1 cellular context compared by ENCODE assay signal in genomic region chr1:40449684-40450490, GRCh38.
TF ChIP-seq lines count a peak whose summit lies in the region.

Gene ZFP69B, plus strand, starts transcription at chr1:40450476. Its CDS starts 486 bp downstream, at chr1:40450962.

TF ChIP-seq in K562, 482 proteins besides CTCF, POLR2A, EP300 and RAD21 (continued from another document and continues in another):
- TF ChIP-seq MITF (IDR thresholded peaks at IDR 0.05) (peak; percentile 61), NONO (IDR thresholded peaks at IDR 0.05; ENCODE audit: low read depth in 2 of 2, low read length in 1 of 2) (peak; percentile 56 to 77), ZNF431 (CRISPR knock-in tag; IDR thresholded peaks at IDR 0.05) (peak; percentile 15; the same call in 1 of the 2 replicates), JUND (IDR thresholded peaks at IDR 0.05; ENCODE audit: borderline replicate concordance, low read depth, low read length) (peak; percentile 25; the same call in 1 of the 2 replicates), JUND (tag; IDR thresholded peaks at IDR 0.05; ENCODE audit: borderline replicate concordance, low read depth, low read length) (no peak), IRF2 (CRISPR knock-in tag; IDR thresholded peaks at IDR 0.05) (no peak), GATAD2B (IDR thresholded peaks at IDR 0.05; ENCODE audit: borderline replicate concordance) (peak; percentile 75; the same call in 1 of the 2 replicates), HNRNPK (IDR thresholded peaks at IDR 0.05; ENCODE audit: low read depth, low read length, poor library complexity, severe bottlenecking) (no peak), PHF8 (IDR thresholded peaks at IDR 0.05; ENCODE audit: borderline replicate concordance, low read length) (peak; percentile 84; the same call in 1 of the 2 replicates), POLR2H (tag; IDR thresholded peaks at IDR 0.05; ENCODE audit: low read depth) (0 out of 2 replicates have a peak, but pooled peaks have one; percentile 51), TAF1 (IDR thresholded peaks at IDR 0.05; ENCODE audit: control insufficient read depth, extremely low read depth, insufficient read depth, low read length, severe bottlenecking) (peak; percentile 73), CBX5 (IDR thresholded peaks at IDR 0.05; ENCODE audit: borderline replicate concordance, low read depth) (0 out of 2 replicates have a peak, but pooled peaks have one; percentile 22), BRD9 (IDR thresholded peaks at IDR 0.05; ENCODE audit: low read depth, partially characterized antibody) (peak; percentile 14), MCM3 (IDR thresholded peaks at IDR 0.05) (no peak), HDAC1 (IDR thresholded peaks at IDR 0.05) (peak; percentile 44 to 70; a peak in 2 of 4 replicates), ZBTB26 (CRISPR knock-in tag; IDR thresholded peaks at IDR 0.05) (no peak), FIP1L1 (IDR thresholded peaks at IDR 0.05; ENCODE audit: low read depth, low read length, poor library complexity, severe bottlenecking) (peak; percentile 63), KLF13 (tag; IDR thresholded peaks at IDR 0.05; ENCODE audit: borderline replicate concordance, low read depth) (peak; percentile 50; the same call in 1 of the 2 replicates), ZFX (CRISPR knock-in tag; IDR thresholded peaks at IDR 0.05) (peak; percentile 80), KDM2B (CRISPR knock-in tag; IDR thresholded peaks at IDR 0.05) (no peak), CAMTA2 (CRISPR knock-in tag; conservative IDR thresholded peaks at IDR 0.05) (0 out of 2 replicates have a peak, but pooled peaks have one; percentile 15), NFXL1 (CRISPR knock-in tag; IDR thresholded peaks at IDR 0.05) (no peak), ATF7 (IDR thresholded peaks at IDR 0.05) (peak; percentile 70), MAZ (CRISPR knock-in tag; conservative IDR thresholded peaks at IDR 0.05 in 1 of 2, IDR thresholded peaks at IDR 0.05 in 1 of 2) (peak; percentile 89 to 90), ZNF143 (CRISPR knock-in tag; IDR thresholded peaks at IDR 0.05) (peak; percentile 71), SNRNP70 (optimal IDR thresholded peaks at IDR 0.05; ENCODE audit: low read depth, low read length) (no peak), MIER1 (IDR thresholded peaks at IDR 0.05; ENCODE audit: low read depth) (no peak), CHD2 (IDR thresholded peaks at IDR 0.05; ENCODE audit: low read depth, low read length) (0 out of 2 replicates have a peak, but pooled peaks have one; percentile 20), VEZF1 (CRISPR knock-in tag; IDR thresholded peaks at IDR 0.05) (peak; percentile 88), ESRRB (CRISPR knock-in tag; IDR thresholded peaks at IDR 0.05; ENCODE audit: borderline replicate concordance) (no peak), ZKSCAN1 (IDR thresholded peaks at IDR 0.05; ENCODE audit: low read depth, low read length) (no peak), EHMT2 (IDR thresholded peaks at IDR 0.05) (no peak), TEAD1 (CRISPR knock-in tag; IDR thresholded peaks at IDR 0.05) (peak in 1 of 2 experiments; percentile 90; a peak in 2 of 4 replicates), CTBP1 (IDR thresholded peaks at IDR 0.05; ENCODE audit: borderline replicate concordance) (peak; percentile 98), ZNF324 (CRISPR knock-in tag; IDR thresholded peaks at IDR 0.05) (no peak), MYC (IDR thresholded peaks at IDR 0.05; ENCODE audit: low read depth, low read length) (peak; percentile 80), MYC (CRISPR knock-in tag; IDR thresholded peaks at IDR 0.05; ENCODE audit: borderline replicate concordance, low read depth) (no peak), TEAD4 (IDR thresholded peaks at IDR 0.05; ENCODE audit: low read length) (no peak), TEAD4 (CRISPR knock-in tag; IDR thresholded peaks at IDR 0.05; ENCODE audit: borderline replicate concordance) (0 out of 2 replicates have a peak, but pooled peaks have one; percentile 39), YY1 (IDR thresholded peaks at IDR 0.05; ENCODE audit: borderline replicate concordance in 1 of 3, control insufficient read depth in 1 of 3, extremely low read depth in 1 of 3, insufficient read depth in 3 of 3, insufficient read length in 1 of 3, insufficient replicate concordance in 2 of 3, low read depth in 1 of 3, low read length in 2 of 3) (peak in 2 of 3 experiments; percentile 59 to 76), NRF1 (conservative IDR thresholded peaks at IDR 0.05 in 1 of 2, IDR thresholded peaks at IDR 0.05 in 1 of 2) (peak; percentile 98 to 99), ETS1 (conservative IDR thresholded peaks at IDR 0.05; ENCODE audit: control insufficient read depth, low read depth, low read length) (peak; percentile 67), IFI16 (CRISPR knock-in tag; IDR thresholded peaks at IDR 0.05) (no peak), GABPB1 (CRISPR knock-in tag; IDR thresholded peaks at IDR 0.05) (peak; percentile 61), MBD2 (IDR thresholded peaks at IDR 0.05; ENCODE audit: borderline replicate concordance, low read depth) (peak; percentile 62; the same call in 1 of the 2 replicates), PTBP1 (IDR thresholded peaks at IDR 0.05; ENCODE audit: low read depth, low read length) (no peak), ELF2 (CRISPR knock-in tag; IDR thresholded peaks at IDR 0.05) (0 out of 2 replicates have a peak, but pooled peaks have one; percentile 52), HDAC8 (tag; IDR thresholded peaks at IDR 0.05) (peak; percentile 57; the same call in 1 of the 2 replicates), POLR2AphosphoS5 (IDR thresholded peaks at IDR 0.05; ENCODE audit: control insufficient read depth, insufficient read depth, low read depth, low read length) (peak; percentile 80), FOXA3 (CRISPR knock-in tag; conservative IDR thresholded peaks at IDR 0.05 in 1 of 2, IDR thresholded peaks at IDR 0.05 in 1 of 2) (peak in 1 of 2 experiments; percentile 70; a peak in 2 of 4 replicates), SUPT5H (IDR thresholded peaks at IDR 0.05) (peak; percentile 81; the same call in 1 of the 2 replicates), KDM5B (IDR thresholded peaks at IDR 0.05; ENCODE audit: insufficient replicate concordance, low read depth, low read length) (peak; percentile 79)
- TF ChIP-seq, protein P1, sequence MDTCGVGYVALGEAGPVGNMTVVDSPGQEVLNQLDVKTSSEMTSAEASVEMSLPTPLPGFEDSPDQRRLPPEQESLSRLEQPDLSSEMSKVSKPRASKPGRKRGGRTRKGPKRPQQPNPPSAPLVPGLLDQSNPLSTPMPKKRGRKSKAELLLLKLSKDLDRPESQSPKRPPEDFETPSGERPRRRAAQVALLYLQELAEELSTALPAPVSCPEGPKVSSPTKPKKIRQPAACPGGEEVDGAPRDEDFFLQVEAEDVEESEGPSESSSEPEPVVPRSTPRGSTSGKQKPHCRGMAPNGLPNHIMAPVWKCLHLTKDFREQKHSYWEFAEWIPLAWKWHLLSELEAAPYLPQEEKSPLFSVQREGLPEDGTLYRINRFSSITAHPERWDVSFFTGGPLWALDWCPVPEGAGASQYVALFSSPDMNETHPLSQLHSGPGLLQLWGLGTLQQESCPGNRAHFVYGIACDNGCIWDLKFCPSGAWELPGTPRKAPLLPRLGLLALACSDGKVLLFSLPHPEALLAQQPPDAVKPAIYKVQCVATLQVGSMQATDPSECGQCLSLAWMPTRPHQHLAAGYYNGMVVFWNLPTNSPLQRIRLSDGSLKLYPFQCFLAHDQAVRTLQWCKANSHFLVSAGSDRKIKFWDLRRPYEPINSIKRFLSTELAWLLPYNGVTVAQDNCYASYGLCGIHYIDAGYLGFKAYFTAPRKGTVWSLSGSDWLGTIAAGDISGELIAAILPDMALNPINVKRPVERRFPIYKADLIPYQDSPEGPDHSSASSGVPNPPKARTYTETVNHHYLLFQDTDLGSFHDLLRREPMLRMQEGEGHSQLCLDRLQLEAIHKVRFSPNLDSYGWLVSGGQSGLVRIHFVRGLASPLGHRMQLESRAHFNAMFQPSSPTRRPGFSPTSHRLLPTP (IDR thresholded peaks at IDR 0.05; ENCODE audit: borderline replicate concordance, extremely low read depth, insufficient read length), result no peak
- TF ChIP-seq, protein P2, sequence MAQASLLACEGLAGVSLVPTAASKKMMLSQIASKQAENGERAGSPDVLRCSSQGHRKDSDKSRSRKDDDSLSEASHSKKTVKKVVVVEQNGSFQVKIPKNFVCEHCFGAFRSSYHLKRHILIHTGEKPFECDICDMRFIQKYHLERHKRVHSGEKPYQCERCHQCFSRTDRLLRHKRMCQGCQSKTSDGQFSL (CRISPR knock-in tag; IDR thresholded peaks at IDR 0.05), result peak; percentile 13; the same call in 1 of the 2 replicates
- TF ChIP-seq, protein P2 (tag; IDR thresholded peaks at IDR 0.05), result no peak
- TF ChIP-seq, protein P3, sequence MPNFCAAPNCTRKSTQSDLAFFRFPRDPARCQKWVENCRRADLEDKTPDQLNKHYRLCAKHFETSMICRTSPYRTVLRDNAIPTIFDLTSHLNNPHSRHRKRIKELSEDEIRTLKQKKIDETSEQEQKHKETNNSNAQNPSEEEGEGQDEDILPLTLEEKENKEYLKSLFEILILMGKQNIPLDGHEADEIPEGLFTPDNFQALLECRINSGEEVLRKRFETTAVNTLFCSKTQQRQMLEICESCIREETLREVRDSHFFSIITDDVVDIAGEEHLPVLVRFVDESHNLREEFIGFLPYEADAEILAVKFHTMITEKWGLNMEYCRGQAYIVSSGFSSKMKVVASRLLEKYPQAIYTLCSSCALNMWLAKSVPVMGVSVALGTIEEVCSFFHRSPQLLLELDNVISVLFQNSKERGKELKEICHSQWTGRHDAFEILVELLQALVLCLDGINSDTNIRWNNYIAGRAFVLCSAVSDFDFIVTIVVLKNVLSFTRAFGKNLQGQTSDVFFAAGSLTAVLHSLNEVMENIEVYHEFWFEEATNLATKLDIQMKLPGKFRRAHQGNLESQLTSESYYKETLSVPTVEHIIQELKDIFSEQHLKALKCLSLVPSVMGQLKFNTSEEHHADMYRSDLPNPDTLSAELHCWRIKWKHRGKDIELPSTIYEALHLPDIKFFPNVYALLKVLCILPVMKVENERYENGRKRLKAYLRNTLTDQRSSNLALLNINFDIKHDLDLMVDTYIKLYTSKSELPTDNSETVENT (CRISPR knock-in tag; IDR thresholded peaks at IDR 0.05), result peak; percentile 83; the same call in 1 of the 2 replicates
- TF ChIP-seq, protein P4, sequence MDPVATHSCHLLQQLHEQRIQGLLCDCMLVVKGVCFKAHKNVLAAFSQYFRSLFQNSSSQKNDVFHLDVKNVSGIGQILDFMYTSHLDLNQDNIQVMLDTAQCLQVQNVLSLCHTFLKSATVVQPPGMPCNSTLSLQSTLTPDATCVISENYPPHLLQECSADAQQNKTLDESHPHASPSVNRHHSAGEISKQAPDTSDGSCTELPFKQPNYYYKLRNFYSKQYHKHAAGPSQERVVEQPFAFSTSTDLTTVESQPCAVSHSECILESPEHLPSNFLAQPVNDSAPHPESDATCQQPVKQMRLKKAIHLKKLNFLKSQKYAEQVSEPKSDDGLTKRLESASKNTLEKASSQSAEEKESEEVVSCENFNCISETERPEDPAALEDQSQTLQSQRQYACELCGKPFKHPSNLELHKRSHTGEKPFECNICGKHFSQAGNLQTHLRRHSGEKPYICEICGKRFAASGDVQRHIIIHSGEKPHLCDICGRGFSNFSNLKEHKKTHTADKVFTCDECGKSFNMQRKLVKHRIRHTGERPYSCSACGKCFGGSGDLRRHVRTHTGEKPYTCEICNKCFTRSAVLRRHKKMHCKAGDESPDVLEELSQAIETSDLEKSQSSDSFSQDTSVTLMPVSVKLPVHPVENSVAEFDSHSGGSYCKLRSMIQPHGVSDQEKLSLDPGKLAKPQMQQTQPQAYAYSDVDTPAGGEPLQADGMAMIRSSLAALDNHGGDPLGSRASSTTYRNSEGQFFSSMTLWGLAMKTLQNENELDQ (CRISPR knock-in tag; IDR thresholded peaks at IDR 0.05; ENCODE audit: borderline replicate concordance), result no peak
